Comparison of ENCODE assay signal across 8 cellular contexts in the genomic region with DNA sequence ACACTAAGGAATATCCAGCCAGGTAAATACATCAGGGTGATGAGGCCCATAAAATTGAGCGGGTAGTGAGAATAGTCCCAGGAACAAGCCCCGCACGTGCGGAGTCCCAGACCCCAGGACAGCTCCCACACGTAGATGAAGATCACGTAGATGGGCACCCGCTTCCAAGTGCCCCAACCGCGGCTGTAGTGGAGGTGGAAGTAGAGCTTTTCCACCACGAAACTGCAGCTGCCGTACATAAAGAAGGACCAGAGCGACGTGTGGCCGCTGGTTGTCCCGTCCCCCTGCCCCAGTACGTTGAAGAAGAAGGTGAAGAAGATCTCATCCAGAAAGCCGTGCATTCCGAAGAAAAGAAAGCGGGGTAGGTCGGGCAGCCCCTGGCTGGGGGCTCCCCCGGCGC. TPM values are rescaled to one million over a fixed set of nuclear protein-coding genes. Genes with fewer than 3 reads are reported as not detected.
DNase-seq lines count a peak whose midpoint lies in the region; ATAC-seq, FAIRE-seq and TF ChIP-seq lines count a peak whose summit lies in the region.

No MANE protein-coding gene starts in this region.

- H2BK20ac ChIP-seq in H1 (ENCODE audit: low read length), result no peak overlapping the region

- no peaks in the 10 kb centered on the region for H3K79me2 ChIP-seq in KMS-11 (ENCODE audit: insufficient read depth, low read depth)
- no peaks in the 10 kb centered on the region for H3K79me2 ChIP-seq in H1 (ENCODE audit: control insufficient read depth in 1 of 2, insufficient read depth in 2 of 2, low read length in 2 of 2)
- H3K79me2 ChIP-seq in trophoblast cell (ENCODE audit: control insufficient read depth, insufficient read depth, low read length, poor library complexity), result no peaks in the 10 kb centered on the region

- POLR2A ChIA-PET in H1 (lab: Charles Lee; ENCODE audit: partially characterized antibody), result no interaction called here

- no peak for FAIRE-seq in H1 (lab: Jason Lieb, UNC)

- no peaks in the 10 kb centered on the region for H4K20me1 ChIP-seq in KMS-11 (ENCODE audit: insufficient read depth)
- H4K20me1 ChIP-seq in H1 (replicated peaks in 1 of 2; ENCODE audit: control insufficient read depth in 1 of 2, insufficient read depth in 2 of 2, low read length in 2 of 2), result no peaks in the 10 kb centered on the region

- H3K9me3 ChIP-seq in H1 (ENCODE audit: insufficient read depth in 2 of 2, low read depth in 1 of 2, low read length in 1 of 2), result no peaks in the 10 kb centered on the region
- H3K9me3 ChIP-seq in trophoblast cell (ENCODE audit: insufficient read depth, low read depth, low read length), result no peaks in the 10 kb centered on the region
- H3K9me3 ChIP-seq in uterus, result no peaks in the 10 kb centered on the region

- H3K27ac ChIP-seq in KMS-11, result no peak overlapping the region
- no peak overlapping the region for H3K27ac ChIP-seq in H1 (ENCODE audit: low read depth, low read length)
- H3K27ac ChIP-seq in trophoblast cell (ENCODE audit: low read depth, low read length), result no peak overlapping the region
- H3K27ac ChIP-seq in uterus, result no peak overlapping the region

- no peak for TF ChIP-seq POLR2A in H1 (IDR thresholded peaks at IDR 0.05; ENCODE audit: control extremely low read depth in 1 of 2, low read depth in 2 of 2, low read length in 2 of 2)
- TF ChIP-seq POLR2A in uterus (IDR thresholded peaks at IDR 0.05), result no peak

- no peak for TF ChIP-seq EP300 in H1 (IDR thresholded peaks at IDR 0.05; ENCODE audit: borderline replicate concordance in 1 of 2, low read depth in 2 of 2, low read length in 2 of 2)

- H3K18ac ChIP-seq in H1 (ENCODE audit: extremely low read depth, low read length) (0 out of 2 replicates have a peak overlapping the region, but pooled peaks have one; percentile 21), trophoblast cell (ENCODE audit: low read length) (no peak overlapping the region)

- no peaks in the 10 kb centered on the region for H3K79me1 ChIP-seq in H1 (ENCODE audit: low read depth, low read length)
- H3K79me1 ChIP-seq in trophoblast cell (ENCODE audit: low read length), result no peaks in the 10 kb centered on the region

- no peak overlapping the region for H4K12ac ChIP-seq in trophoblast cell (ENCODE audit: low read depth, low read length)

- H3K9ac ChIP-seq in KMS-11, result no peak overlapping the region
- no peak overlapping the region; a peak in 2 of 7 replicates for H3K9ac ChIP-seq in H1 (replicated peaks in 1 of 4; ENCODE audit: extremely low read depth in 1 of 4, low read depth in 3 of 4, low read length in 3 of 4)
- H3K9ac ChIP-seq in trophoblast cell (ENCODE audit: low read length), result no peak overlapping the region

- H4K5ac ChIP-seq in H1 (ENCODE audit: insufficient read length, low read depth, low read length), result no peak overlapping the region

- H3K4me3 ChIP-seq in GM06990 (replicated peaks; ENCODE audit: low read depth, low read length), result no peak overlapping the region
- no peak overlapping the region for H3K4me3 ChIP-seq in KMS-11 (IDR thresholded peaks at IDR 0.05; ENCODE audit: insufficient read depth, low read depth, low read length)
- peak overlapping the region; percentile 49 to 68 (median 56) for H3K4me3 ChIP-seq in H1 (ENCODE audit: extremely low read depth in 1 of 4, insufficient read depth in 2 of 4, low read depth in 3 of 4, low read length in 4 of 4)
- H3K4me3 ChIP-seq in trophoblast cell (ENCODE audit: low read depth, low read length), result peak overlapping the region; percentile 76
- H3K4me3 ChIP-seq in uterus, result peak overlapping the region in 1 of 2 donors; percentile 49

- no peak overlapping the region for H2BK12ac ChIP-seq in H1 (ENCODE audit: low read depth, low read length)
- H2BK12ac ChIP-seq in trophoblast cell (ENCODE audit: low read length), result no peak overlapping the region

- TF ChIP-seq RAD21 in H1 (IDR thresholded peaks at IDR 0.05 in 1 of 2, conservative IDR thresholded peaks at IDR 0.05 in 1 of 2; ENCODE audit: low read depth in 2 of 2, low read length in 2 of 2), result no peak

- DNase-seq in GM06990 (ENCODE audit: extremely low read depth, insufficient read length) (peak; percentile 3), H1 (ENCODE audit: low read depth in 1 of 2, low spot score in 2 of 2) (no peak), trophoblast cell (no peak), uterus (no peak), superior temporal gyrus (ENCODE audit: extremely low spot score) (no peak)
- DNase-seq in stimulated activated CD4-positive, alpha-beta T cell treated with anti-CD3 and anti-CD28 coated beads, Interleukin-2, amount 100 ng/mL, for 48 hours, result no peak

- H2BK120ac ChIP-seq in H1 (replicated peaks; ENCODE audit: low read depth, low read length) (no peak overlapping the region), trophoblast cell (ENCODE audit: insufficient read depth, low read length, poor library complexity) (no peak overlapping the region)

- no peak overlapping the region for H3K23ac ChIP-seq in H1 (ENCODE audit: insufficient read length)
- H3K23ac ChIP-seq in trophoblast cell (ENCODE audit: low read length), result peak overlapping the region; percentile 86

- H3K23me2 ChIP-seq in H1 (ENCODE audit: low read depth, low read length), result peaks cover 10% of the 10 kb centered on the region; the same call in 1 of the 2 replicates

- ATAC-seq in GM18867 (IDR thresholded peaks at IDR 0.05; ENCODE audit: unreplicated experiment), result no peak

- H2BK5ac ChIP-seq in H1 (ENCODE audit: low read depth, low read length) (no peak overlapping the region), trophoblast cell (ENCODE audit: low read depth, low read length, poor library complexity) (no peak overlapping the region)

- H2AFZ ChIP-seq in KMS-11 (ENCODE audit: low read depth), result peak overlapping the region; percentile 81
- peak overlapping the region; percentile 73 for H2AFZ ChIP-seq in H1 (ENCODE audit: low read length)
- H2AFZ ChIP-seq in trophoblast cell (ENCODE audit: insufficient read depth, low read length, poor library complexity), result peak overlapping the region; percentile 67

- no peak overlapping the region for H3K14ac ChIP-seq in H1 (ENCODE audit: insufficient read length)
- H3K14ac ChIP-seq in trophoblast cell (ENCODE audit: low read length), result no peak overlapping the region

- H3K4ac ChIP-seq in H1 (replicated peaks; ENCODE audit: insufficient read length, low read depth, low read length) (no peak overlapping the region), trophoblast cell (ENCODE audit: low read depth, low read length) (no peak overlapping the region)

- H4K8ac ChIP-seq in H1 (ENCODE audit: extremely low read depth, insufficient read depth, low read length) (no peak overlapping the region), trophoblast cell (ENCODE audit: low read depth, low read length) (peak overlapping the region; percentile 20)

- no peaks in the 10 kb centered on the region for H3K4me1 ChIP-seq in KMS-11 (ENCODE audit: low read depth, poor library complexity, severe bottlenecking)
- peaks cover 2 to 9% (median 5%) of the 10 kb centered on the region in 4 experiments; a peak in 6 of 7 replicates for H3K4me1 ChIP-seq in H1 (replicated peaks in 1 of 4; ENCODE audit: control insufficient read depth in 3 of 4, insufficient read depth in 4 of 4, low read length in 3 of 4)
- H3K4me1 ChIP-seq in trophoblast cell (ENCODE audit: control insufficient read depth in 1 of 2, insufficient read depth in 2 of 2, low read length in 2 of 2), result peaks cover 3 to 14% of the 10 kb centered on the region in 2 experiments
- no peaks in the 10 kb centered on the region for H3K4me1 ChIP-seq in uterus

- no peak overlapping the region for H2AK5ac ChIP-seq in H1 (ENCODE audit: low read depth, low read length)
- H2AK5ac ChIP-seq in trophoblast cell (ENCODE audit: low read length), result no peak overlapping the region

- CTCF ChIA-PET in H1 (lab: Charles Lee; ENCODE audit: partially characterized antibody), result interaction anchor here (1.1 kb wide), 1 partner anchor 65 kb away, joined by 3 read pairs; no protein-coding TSS in a partner anchor

- no peak overlapping the region for H4K91ac ChIP-seq in H1 (replicated peaks; ENCODE audit: insufficient read length, low read length)
- H4K91ac ChIP-seq in trophoblast cell (ENCODE audit: low read depth, low read length), result no peak overlapping the region

- TF ChIP-seq CTCF in GM06990 (IDR thresholded peaks at IDR 0.05; ENCODE audit: insufficient read depth, low read length, poor library complexity, severe bottlenecking), result no peak
- TF ChIP-seq CTCF in KMS-11 (conservative IDR thresholded peaks at IDR 0.05; ENCODE audit: low read depth, low read length), result no peak
- TF ChIP-seq CTCF in H1 (IDR thresholded peaks at IDR 0.05; ENCODE audit: control extremely low read depth in 1 of 3, insufficient read depth in 1 of 3, low read depth in 1 of 3, low read length in 3 of 3), result no peak
- TF ChIP-seq CTCF in uterus (IDR thresholded peaks at IDR 0.05), result no peak

- H3K27me3 ChIP-seq in GM06990 (replicated peaks; ENCODE audit: control insufficient read depth, insufficient read depth, low read length), result no peaks in the 10 kb centered on the region; the same call in 1 of the 2 replicates
- no peaks in the 10 kb centered on the region for H3K27me3 ChIP-seq in KMS-11 (ENCODE audit: insufficient read depth, low read depth)
- H3K27me3 ChIP-seq in H1 (replicated peaks in 1 of 4; ENCODE audit: control insufficient read depth in 3 of 4, extremely low read depth in 1 of 4, insufficient read depth in 3 of 4, low read length in 3 of 4), result peaks cover 0 to 31% (median 12%) of the 10 kb centered on the region in 4 experiments; a peak in 6 of 7 replicates
- peaks cover 13% of the 10 kb centered on the region for H3K27me3 ChIP-seq in trophoblast cell (ENCODE audit: insufficient read depth, low read length)
- peaks cover 0 to 14% of the 10 kb centered on the region in 2 donors for H3K27me3 ChIP-seq in uterus

- H3K36me3 ChIP-seq in GM06990 (ENCODE audit: control insufficient read depth, insufficient read depth, low read length) (no peaks in the 10 kb centered on the region), KMS-11 (ENCODE audit: insufficient read depth) (no peaks in the 10 kb centered on the region), H1 (ENCODE audit: control insufficient read depth in 2 of 4, insufficient read depth in 4 of 4, low read length in 3 of 4) (no peaks in the 10 kb centered on the region), trophoblast cell (ENCODE audit: control insufficient read depth in 1 of 2, insufficient read depth in 2 of 2, low read length in 2 of 2) (no peaks in the 10 kb centered on the region), uterus (no peaks in the 10 kb centered on the region)

- H3K4me2 ChIP-seq in KMS-11, result peak overlapping the region; percentile 61
- peak overlapping the region; percentile 89 to 99 for H3K4me2 ChIP-seq in H1 (ENCODE audit: insufficient read depth in 1 of 2, low read depth in 2 of 2, low read length in 2 of 2)
- peak overlapping the region; percentile 83 for H3K4me2 ChIP-seq in trophoblast cell (ENCODE audit: low read length)

- WGBS in H1 (ENCODE audit: extremely low coverage in 1 of 2, insufficient coverage in 1 of 2, insufficient read length in 1 of 2, insufficient replicate concordance in 2 of 2, low coverage in 1 of 2, low lambda C conversion rate in 2 of 2, missing lambda C conversion rate in 1 of 2), 2 experiments, result 2% methylated on average over 20 of the region's 22 CpGs; no CpG with 5 or more reads in 1 of the 2 experiments
- WGBS in trophoblast cell (ENCODE audit: extremely low coverage, insufficient coverage, insufficient read length), result no CpG with 5 or more reads among the region's 22 CpGs

- H3K56ac ChIP-seq in H1 (replicated peaks; ENCODE audit: insufficient read length, low read depth, low read length), result no peak overlapping the region

- H2BK15ac ChIP-seq in H1 (ENCODE audit: low read length), result peak overlapping the region; percentile 33; the same call in 1 of the 2 replicates

- intact Hi-C loops in uterus (cut with DNase I; ENCODE audit: low total_unique reads), result no loop called here

RNA-seq across cellular contexts. Expression of a gene that starts 0.9 kb away (rescaled TPM):
- total RNA-seq in H1 (2021; fragmentation: NEBNext Ultra II Directional; extraction: Animal tissue kit (Norgen Biotek cat#: 25700)), result 0.54 and 0.75 TPM in 2 replicates
- 0.31 and 0.33 TPM in 2 replicates for polyA plus RNA-seq in H1 (2011; rRNA removed)
- polyA plus RNA-seq in H1 (2011; cell fraction: cytosol; rRNA removed), result 0.39 TPM
- 0.19 TPM for polyA plus RNA-seq in H1 (2011; cell fraction: nucleus; rRNA removed)
- 0.22 to 0.58 TPM (median 0.40 TPM) in 4 replicates for polyA plus RNA-seq in H1 (2012, experiment 1 of 2)
- 0.38 TPM for polyA plus RNA-seq in H1 (2012, experiment 2 of 2)
- 0.75 TPM for polyA plus RNA-seq in H1 (2013, experiment 1 of 2)
- 0.61 TPM for polyA plus RNA-seq in H1 (2013, experiment 2 of 2)
- 0.29 TPM in 1 of 2 replicates, not detected in the other for polyA minus RNA-seq in H1 (2011; rRNA and poly(A)+ RNA removed)
- not detected for polyA minus RNA-seq in H1 (2011; cell fraction: cytosol; rRNA and poly(A)+ RNA removed)
- polyA minus RNA-seq in H1 (2011; cell fraction: nucleus; rRNA and poly(A)+ RNA removed), result 0.90 TPM
- polyA plus RNA-seq in trophoblast cell (2013), result 0.21 and 0.26 TPM in 2 replicates
- total RNA-seq in uterus, result 1 to 10 TPM in 1 of 4 donors, not detected in 3; 7.1 TPM

Comparison
In these comparisons a context has a peak if more than half of its experiments do, and no peak if none do; other contexts are left out.
1. H3K4me3 ChIP-seq: peak in H1 (4 of 4) and trophoblast cell (single experiment); none in GM06990 (single experiment) and KMS-11 (single experiment).
2. Peak in every context shown above with its lines, with median percentiles within 50 percentile points of each other: H2AFZ ChIP-seq and H3K4me2 ChIP-seq.